In the genomic region with DNA sequence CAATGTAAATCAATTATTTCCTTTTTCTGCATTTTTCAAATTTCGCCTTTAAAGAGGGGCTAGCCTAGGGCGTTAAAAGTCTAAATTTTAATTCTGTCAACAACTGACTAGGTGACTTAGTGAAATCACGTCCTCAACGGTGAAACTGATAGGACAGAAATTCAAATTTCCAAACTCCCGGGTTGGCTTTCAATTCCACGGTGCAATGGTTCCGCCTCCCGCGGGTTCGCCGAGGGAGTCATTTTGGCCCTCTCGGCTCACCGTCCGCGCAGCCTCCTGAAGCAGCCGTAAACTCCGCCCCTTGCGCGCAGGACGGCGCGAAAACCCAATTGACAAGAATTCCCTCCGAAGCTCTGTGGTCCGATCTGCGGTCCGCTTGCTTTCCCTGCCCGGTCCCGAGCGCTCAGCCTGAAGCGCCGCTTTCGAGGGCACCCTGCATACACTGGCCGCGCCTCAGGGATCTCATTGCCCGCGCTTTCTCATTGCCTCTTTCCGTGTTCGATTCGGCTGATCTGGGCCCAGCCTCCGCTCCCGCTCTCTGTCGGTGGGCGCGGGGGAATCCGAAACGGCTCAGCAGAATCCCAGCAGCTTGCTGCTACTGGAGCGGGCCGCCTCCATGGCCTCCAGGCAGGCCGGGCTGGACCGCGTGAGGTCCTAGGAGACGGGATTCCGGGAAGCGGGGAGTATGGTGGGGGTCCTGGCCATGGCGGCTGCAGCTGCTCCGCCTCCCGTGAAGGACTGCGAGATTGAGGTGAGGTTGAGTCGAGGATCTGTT, we compare ENCODE assay signal across 1 cellular context.
A peak's percentile ranks its signal among the peaks of the same experiment; 100 is the strongest.
TF ChIP-seq lines count a peak whose summit lies in the region.

Gene ATAD5 (plus strand): TSS at position 304 of the 775 bp plus-strand sequence. CDS start 382 bp downstream, at position 686.

TF ChIP-seq in HCT116, 20 proteins besides CTCF, POLR2A, EP300 and RAD21 (continued from another document):
- TF ChIP-seq EZH2phosphoT487 (IDR thresholded peaks at IDR 0.05; ENCODE audit: borderline replicate concordance) = no peak
- peak; percentile 9 for TF ChIP-seq TCF7L2 (IDR thresholded peaks at IDR 0.05; ENCODE audit: borderline replicate concordance, extremely low read depth, insufficient read depth, insufficient read length)
- TF ChIP-seq ATF3 (IDR thresholded peaks at IDR 0.05) = no peak
- TF ChIP-seq ZBTB33 (IDR thresholded peaks at IDR 0.05; ENCODE audit: extremely low read depth, insufficient replicate concordance, low read length) = peak; percentile 84
- no peak for TF ChIP-seq EZH2 (IDR thresholded peaks at IDR 0.05)
